Comparison of ENCODE assay signal across 1 cellular context in the genomic region with DNA sequence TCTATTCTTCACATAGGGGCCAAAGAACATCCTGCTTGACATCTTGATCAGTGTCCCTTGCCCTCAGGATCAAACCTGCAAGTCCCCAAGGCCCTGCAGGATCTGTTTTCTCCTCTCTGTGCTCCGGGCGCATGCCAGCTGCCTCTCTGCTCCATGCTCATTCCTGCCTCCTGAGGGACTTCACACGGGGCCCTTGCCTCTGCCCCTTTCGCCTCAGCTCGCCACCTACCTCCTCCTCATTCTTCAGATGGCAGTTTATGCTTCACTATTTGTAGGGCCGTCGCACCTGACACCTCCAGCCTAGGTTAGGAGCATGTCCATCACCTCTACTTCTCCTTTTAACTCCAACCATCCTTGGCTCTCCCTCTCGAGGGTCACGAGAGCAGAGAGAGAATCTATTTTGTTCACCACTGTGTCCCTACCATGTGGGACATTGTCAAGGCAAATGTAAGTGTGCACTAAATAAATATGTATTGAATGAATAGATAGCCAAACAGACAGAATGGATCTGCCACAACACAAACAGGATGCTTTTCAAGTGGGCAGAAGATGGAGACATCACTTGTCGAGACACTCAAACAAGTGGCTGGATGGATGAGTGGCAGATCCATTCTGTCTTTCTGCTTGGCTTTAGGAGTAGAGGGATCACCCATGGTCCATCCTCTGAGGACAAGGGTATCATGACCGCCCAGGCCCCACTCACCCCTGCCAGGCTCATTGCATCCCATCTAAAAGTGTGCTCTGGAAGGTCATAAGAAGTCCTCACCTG.
TF ChIP-seq lines count a peak whose summit lies in the region.

No MANE protein-coding gene starts in this region.

TF ChIP-seq in H1, 55 proteins besides CTCF, POLR2A, EP300 and RAD21:
- TF ChIP-seq SP2 (IDR thresholded peaks at IDR 0.05; ENCODE audit: low read length) (no peak), TBP (IDR thresholded peaks at IDR 0.05; ENCODE audit: low read depth, low read length) (no peak), SP1 (IDR thresholded peaks at IDR 0.05; ENCODE audit: low read depth, low read length) (no peak), CBX8 (IDR thresholded peaks at IDR 0.05; ENCODE audit: borderline replicate concordance, low read depth, low read length) (no peak), CTBP2 (IDR thresholded peaks at IDR 0.05; ENCODE audit: borderline replicate concordance, insufficient read depth, insufficient read length, low read length) (no peak), JUND (IDR thresholded peaks at IDR 0.05; ENCODE audit: low read length) (no peak), SRF (IDR thresholded peaks at IDR 0.05; ENCODE audit: low read depth, low read length) (no peak), FOSL1 (IDR thresholded peaks at IDR 0.05; ENCODE audit: insufficient read depth, low read depth, low read length) (no peak), MAX (IDR thresholded peaks at IDR 0.05) (no peak), ATF2 (IDR thresholded peaks at IDR 0.05; ENCODE audit: low read length) (no peak)
TF ChIP-seq in H1: peak in this region for 0.
